ENCODE assay signal across 1 cellular context in genomic region chr2:200814276-200814815, GRCh38.
A peak's percentile ranks its signal among the peaks of the same experiment; 100 is the strongest.
TF ChIP-seq lines count a peak whose summit lies in the region.

No MANE protein-coding gene starts in this region.

TF ChIP-seq in GM12878, 131 proteins besides CTCF, POLR2A, EP300 and RAD21 (continued from another document and continues in another):
- TF ChIP-seq ZNF592 (IDR thresholded peaks at IDR 0.05), result no peak
- no peak for TF ChIP-seq USF2 (IDR thresholded peaks at IDR 0.05; ENCODE audit: borderline replicate concordance, low read depth, low read length)
- TF ChIP-seq KDM1A (IDR thresholded peaks at IDR 0.05; ENCODE audit: borderline replicate concordance), result no peak
- no peak for TF ChIP-seq USF1 (IDR thresholded peaks at IDR 0.05; ENCODE audit: borderline replicate concordance, extremely low read length, insufficient read depth, low read depth, low read length)
- no peak for TF ChIP-seq NFXL1 (IDR thresholded peaks at IDR 0.05; ENCODE audit: borderline replicate concordance)
- no peak for TF ChIP-seq FOS (IDR thresholded peaks at IDR 0.05; ENCODE audit: borderline replicate concordance, extremely low read depth, insufficient read length)
- no peak for TF ChIP-seq NBN (IDR thresholded peaks at IDR 0.05)
- peak; percentile 70 for TF ChIP-seq SKIL (IDR thresholded peaks at IDR 0.05; ENCODE audit: low read depth, poor library complexity, severe bottlenecking)
- no peak for TF ChIP-seq MLLT1 (IDR thresholded peaks at IDR 0.05)
- TF ChIP-seq KLF5 (IDR thresholded peaks at IDR 0.05; ENCODE audit: partially characterized antibody), result no peak
- peak; percentile 96 for TF ChIP-seq RUNX3 (IDR thresholded peaks at IDR 0.05; ENCODE audit: low read length)
- no peak for TF ChIP-seq RB1 (IDR thresholded peaks at IDR 0.05; ENCODE audit: borderline replicate concordance)
- 0 out of 2 replicates have a peak, but pooled peaks have one; percentile 48 for TF ChIP-seq BMI1 (IDR thresholded peaks at IDR 0.05; ENCODE audit: borderline replicate concordance)
- no peak for TF ChIP-seq PKNOX1 (IDR thresholded peaks at IDR 0.05)
- TF ChIP-seq RELB (IDR thresholded peaks at IDR 0.05; ENCODE audit: low read depth), result peak; percentile 79
- TF ChIP-seq PAX5 (IDR thresholded peaks at IDR 0.05; ENCODE audit: borderline replicate concordance, low read depth, low read length), result no peak
- TF ChIP-seq YBX1 (IDR thresholded peaks at IDR 0.05), result no peak
- TF ChIP-seq WRNIP1 (IDR thresholded peaks at IDR 0.05; ENCODE audit: borderline replicate concordance, low read depth, low read length), result no peak
- no peak for TF ChIP-seq RBBP5 (conservative IDR thresholded peaks at IDR 0.05)
- no peak for TF ChIP-seq SMC3 (IDR thresholded peaks at IDR 0.05; ENCODE audit: borderline replicate concordance, low read length)
- TF ChIP-seq BRCA1 (IDR thresholded peaks at IDR 0.05; ENCODE audit: low read depth, low read length), result no peak
- no peak for TF ChIP-seq ZBTB11 (CRISPR knock-in tag; IDR thresholded peaks at IDR 0.05)
- peak; percentile 53; the same call in 1 of the 2 replicates for TF ChIP-seq CREM (IDR thresholded peaks at IDR 0.05; ENCODE audit: low read depth)
- TF ChIP-seq BCLAF1 (IDR thresholded peaks at IDR 0.05), result no peak
- TF ChIP-seq GABPA (IDR thresholded peaks at IDR 0.05; ENCODE audit: low read depth), result peak; percentile 60; the same call in 1 of the 2 replicates
- peak; percentile 32; the same call in 1 of the 2 replicates for TF ChIP-seq TCF7 (IDR thresholded peaks at IDR 0.05; ENCODE audit: borderline replicate concordance)
- no peak for TF ChIP-seq ASH2L (IDR thresholded peaks at IDR 0.05; ENCODE audit: borderline replicate concordance, low read depth)
- TF ChIP-seq JUND (IDR thresholded peaks at IDR 0.05; ENCODE audit: low read depth, low read length), result no peak
- TF ChIP-seq RAD51 (IDR thresholded peaks at IDR 0.05), result no peak
- TF ChIP-seq SUZ12 (IDR thresholded peaks at IDR 0.05; ENCODE audit: unreplicated experiment), result no peak
- TF ChIP-seq RELA (IDR thresholded peaks at IDR 0.05; ENCODE audit: borderline replicate concordance, partially characterized antibody), result no peak
- TF ChIP-seq ZBTB40 (IDR thresholded peaks at IDR 0.05; ENCODE audit: borderline replicate concordance), result no peak
- peak; percentile 82 for TF ChIP-seq IKZF1 (conservative IDR thresholded peaks at IDR 0.05)
- no peak for TF ChIP-seq SMAD5 (IDR thresholded peaks at IDR 0.05; ENCODE audit: low read depth)
